In genomic region chr6:44256291-44257006, GRCh38 we compare ENCODE assay signal across 8 cellular contexts. TPM values are rescaled to one million over a fixed set of nuclear protein-coding genes. Genes with fewer than 3 reads are reported as not detected.
A peak's percentile ranks its signal among the peaks of the same experiment; 100 is the strongest.
DNase-seq lines count a peak whose midpoint lies in the region; ATAC-seq and TF ChIP-seq lines count a peak whose summit lies in the region.

No MANE protein-coding gene starts in this region.

- TF ChIP-seq CTCF in DND-41 (IDR thresholded peaks at IDR 0.05; ENCODE audit: borderline replicate concordance, extremely low read depth, low read length, poor library complexity, severe bottlenecking) (no peak), KMS-11 (conservative IDR thresholded peaks at IDR 0.05; ENCODE audit: low read depth, low read length) (no peak), left lung (IDR thresholded peaks at IDR 0.05) (no peak)

- no peaks in the 10 kb centered on the region for H3K27me3 ChIP-seq in DND-41 (ENCODE audit: insufficient read depth, low read length, poor library complexity)
- H3K27me3 ChIP-seq in KMS-11 (ENCODE audit: insufficient read depth, low read depth), result no peaks in the 10 kb centered on the region
- H3K27me3 ChIP-seq in left lung, result no peaks in the 10 kb centered on the region

- H3K4me1 ChIP-seq in DND-41 (ENCODE audit: insufficient read depth, low read length), result peaks cover 40% of the 10 kb centered on the region
- peaks cover 67% of the 10 kb centered on the region for H3K4me1 ChIP-seq in KMS-11 (ENCODE audit: low read depth, poor library complexity, severe bottlenecking)
- H3K4me1 ChIP-seq in left lung, result peaks cover 13 to 65% of the 10 kb centered on the region in 2 donors

- H3K4me2 ChIP-seq in DND-41 (ENCODE audit: insufficient read depth, low read length), result peak overlapping the region; percentile 92
- H3K4me2 ChIP-seq in KMS-11, result peak overlapping the region; percentile 96

- ATAC-seq in DND-41 (ENCODE audit: insufficient read depth, low read depth) (peak; percentile 6), left lung (peak; percentile 32)

- DNase-seq in DND-41, result no peak
- DNase-seq in astrocyte of the hippocampus (ENCODE audit: low read depth, low spot score), result peak; percentile 32
- DNase-seq in left lung, result peak in 1 of 2 donors; percentile 47
- no peak for DNase-seq in effector CD4-positive, alpha-beta T cell
- no peak for DNase-seq in NCI-H1694 (lab: John Stamatoyannopoulos, UW)
- no peak for DNase-seq in AG08396 (ENCODE audit: low spot score)

- H3K79me2 ChIP-seq in DND-41 (ENCODE audit: insufficient read depth, low read length) (peaks cover 19% of the 10 kb centered on the region), KMS-11 (ENCODE audit: insufficient read depth, low read depth) (peaks cover 38% of the 10 kb centered on the region)

- H3K9ac ChIP-seq in DND-41 (ENCODE audit: low read depth, low read length) (peak overlapping the region; percentile 88), KMS-11 (peak overlapping the region; percentile 82; the same call in 1 of the 2 replicates)

- H3K27ac ChIP-seq in DND-41 (ENCODE audit: low read length) (peak overlapping the region; percentile 81), KMS-11 (peak overlapping the region; percentile 66; the same call in 1 of the 2 replicates), left lung (peak overlapping the region; percentile 87 to 94), temporal lobe (ENCODE audit: low read depth, low read length) (peak overlapping the region; percentile 96)

- no peaks in the 10 kb centered on the region for H3K9me3 ChIP-seq in DND-41 (ENCODE audit: insufficient read depth, low read length, severe bottlenecking)
- H3K9me3 ChIP-seq in left lung, result no peaks in the 10 kb centered on the region

- H3K4me3 ChIP-seq in DND-41 (ENCODE audit: low read depth in 1 of 2, low read length in 2 of 2) (peak overlapping the region; percentile 90 to 96), KMS-11 (IDR thresholded peaks at IDR 0.05; ENCODE audit: insufficient read depth, low read depth, low read length) (peak overlapping the region; percentile 43), left lung (peak overlapping the region; percentile 85 to 86)

- H2AFZ ChIP-seq in DND-41 (ENCODE audit: low read depth, low read length), result peak overlapping the region; percentile 81
- peak overlapping the region; percentile 69; the same call in 1 of the 2 replicates for H2AFZ ChIP-seq in KMS-11 (ENCODE audit: low read depth)

- intact Hi-C loops in left lung (cut with DNase I), result no loop called here

- H3K36me3 ChIP-seq in DND-41 (ENCODE audit: insufficient read depth, low read length), result peaks cover 66% of the 10 kb centered on the region
- peaks cover 22% of the 10 kb centered on the region for H3K36me3 ChIP-seq in KMS-11 (ENCODE audit: insufficient read depth)
- H3K36me3 ChIP-seq in left lung, result peaks cover 0 to 72% of the 10 kb centered on the region in 2 donors

- H4K20me1 ChIP-seq in DND-41 (ENCODE audit: insufficient read depth, low read length), result peaks cover 29% of the 10 kb centered on the region; the same call in 1 of the 2 replicates
- peaks cover 24% of the 10 kb centered on the region for H4K20me1 ChIP-seq in KMS-11 (ENCODE audit: insufficient read depth)

RNA-seq across cellular contexts. Expression of gene SLC35B2, which starts 0.9 kb away (rescaled TPM):
- total RNA-seq in left lung (10 to 100 TPM; 43.7 to 50.0 TPM), temporal lobe (23.8 TPM)

RNA-seq across cellular contexts. Expression of gene NFKBIE, which starts 8.9 kb away (rescaled TPM):
- total RNA-seq in left lung (10 to 100 TPM; 12.1 to 19.3 TPM), temporal lobe (8.1 TPM)

RNA-seq across cellular contexts. Expression of gene HSP90AB1, which starts 9.5 kb away (rescaled TPM):
- total RNA-seq in left lung (100 to 1,000 TPM; 726 to 810 TPM), temporal lobe (440 TPM)

RNA-seq across cellular contexts. Expression of gene TMEM151B, which starts 13.8 kb away (rescaled TPM):
- total RNA-seq in left lung, result not detected
- total RNA-seq in temporal lobe, result 44.5 TPM

RNA-seq across cellular contexts. Expression of gene SLC29A1, which starts 33.1 kb away (rescaled TPM):
- 10 to 100 TPM; 46.8 to 48.2 TPM for total RNA-seq in left lung
- total RNA-seq in temporal lobe, result 5.4 TPM

Comparison
In these comparisons a context has a peak if more than half of its experiments do, and no peak if none do; other contexts are left out.
1. H3K4me3 ChIP-seq: peak in every context shown above with its lines; median percentile 93 in DND-41; 86 in left lung; 43 in KMS-11.